21 cellular contexts compared by ENCODE assay signal in the genomic region with DNA sequence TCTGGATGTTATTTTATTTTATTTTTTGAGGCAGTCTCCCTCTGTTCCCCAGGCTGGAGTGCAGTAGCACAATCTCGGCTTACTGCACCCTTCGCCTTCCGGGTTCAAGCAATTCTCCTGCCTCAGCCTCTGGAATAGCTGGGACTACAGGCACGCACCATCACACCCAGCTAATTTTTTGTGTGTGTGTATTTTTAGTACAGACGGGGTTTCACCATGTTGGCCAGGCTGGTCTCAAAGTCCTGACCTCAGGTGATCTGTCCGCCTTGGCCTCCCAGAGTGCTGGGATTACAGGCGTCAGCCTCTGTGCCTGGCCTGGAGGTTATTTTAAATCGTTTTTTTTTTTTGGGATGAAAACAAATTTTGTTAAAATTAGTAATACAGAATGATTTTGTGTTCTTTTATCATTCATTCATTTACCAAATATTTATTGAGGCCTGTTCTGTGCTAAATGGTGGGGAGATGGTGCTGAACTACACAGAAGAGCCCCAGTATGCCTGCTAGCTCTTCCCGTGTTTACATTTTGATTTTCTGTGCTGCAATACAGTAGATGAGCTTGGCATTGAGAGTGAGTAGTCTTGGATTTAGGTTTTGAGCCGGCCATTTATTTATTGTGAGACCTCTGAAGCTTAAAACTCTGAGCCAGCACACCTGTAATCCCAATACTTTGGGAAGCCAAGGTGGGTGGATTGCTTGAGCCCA. TPM values are rescaled to one million over a fixed set of nuclear protein-coding genes. Genes with fewer than 3 reads are reported as not detected.
DNase-seq lines count a peak whose midpoint lies in the region; ATAC-seq and TF ChIP-seq lines count a peak whose summit lies in the region.
"Had no signal": no experiment of that assay in that cellular context is flagged by ENCODE, and none has a peak within 500 bp of the region (broad histone marks: within the 10 kb centered on the region; RNA-seq: fewer than 3 reads in every experiment).

No MANE protein-coding gene starts in this region.

- peak overlapping the region in 8 of 10 donors; percentile 1 to 87 (median 74) for H3K27ac ChIP-seq in heart right ventricle
- H3K27ac ChIP-seq in left ventricle myocardium inferior (replicated peaks), result peak overlapping the region; percentile 76
- H3K27ac ChIP-seq: coronary artery, ovary had no signal

- intact Hi-C loops in heart right ventricle (cut with DNase I), result no loop called here
- intact Hi-C loops in cardiac septum (cut with DNase I), result no loop called here
- intact Hi-C loops in left ventricle myocardium inferior (cut with micrococcal nuclease), result no loop called here

- H3K27me3 ChIP-seq in heart right ventricle (no peaks in the 10 kb centered on the region), left ventricle myocardium inferior (ENCODE audit: low read depth) (no peaks in the 10 kb centered on the region)
- H3K27me3 ChIP-seq: ovary, tibial nerve had no signal

- no peaks in the 10 kb centered on the region for H3K27me3 Mint-ChIP-seq in neural crest cell (ENCODE audit: low read depth)

- no peaks in the 10 kb centered on the region for H3K9me3 ChIP-seq in heart right ventricle
- no peaks in the 10 kb centered on the region for H3K9me3 ChIP-seq in left ventricle myocardium inferior (replicated peaks)
- H3K9me3 ChIP-seq: HAP-1, ovary, SK-N-SH, tibial nerve had no signal

- peak overlapping the region; percentile 14 for H3K27ac Mint-ChIP-seq in neural crest cell (ENCODE audit: unreplicated experiment)

- H3K36me3 ChIP-seq in heart right ventricle (no peaks in the 10 kb centered on the region), left ventricle myocardium inferior (no peaks in the 10 kb centered on the region)
- H3K36me3 ChIP-seq: HAP-1, ovary, tibial nerve had no signal

- H3K36me3 Mint-ChIP-seq in neural crest cell (ENCODE audit: low read depth), result no peaks in the 10 kb centered on the region

- ATAC-seq in heart right ventricle (peak in 3 of 8 donors; percentile 33 to 48 (median 35)), HG02642 (IDR thresholded peaks at IDR 0.05; ENCODE audit: poor library complexity, unreplicated experiment) (no peak)
- ATAC-seq: Panc1 had no signal

- H3K4me1 ChIP-seq in heart right ventricle (peaks cover 55 to 100% (median 100%) of the 10 kb centered on the region in 9 donors), left ventricle myocardium inferior (peaks cover 100% of the 10 kb centered on the region)

- H3K4me1 Mint-ChIP-seq in neural crest cell, result peaks cover 67% of the 10 kb centered on the region

- no peaks in the 10 kb centered on the region for H3K9me3 Mint-ChIP-seq in neural crest cell

- no peak overlapping the region for H3K4me3 ChIP-seq in heart right ventricle
- H3K4me3 ChIP-seq in left ventricle myocardium inferior, result no peak overlapping the region
- H3K4me3 ChIP-seq: coronary artery, HAP-1, ovary, tibial nerve had no signal

- no peak overlapping the region for H3K4me3 Mint-ChIP-seq in neural crest cell

- TF ChIP-seq CTCF in heart right ventricle (IDR thresholded peaks at IDR 0.05) (no peak), left ventricle myocardium inferior (IDR thresholded peaks at IDR 0.05; ENCODE audit: borderline replicate concordance) (no peak), neural crest cell (conservative IDR thresholded peaks at IDR 0.05) (no peak)

- 45 to 50% methylated on average over 10 of the region's 10 CpGs for WGBS in heart right ventricle, 2 donors

- DNase-seq in heart right ventricle, result no peak
- no peak for DNase-seq in cardiac septum (ENCODE audit: low spot score)
- no peak for DNase-seq in left ventricle myocardium inferior
- no peak for DNase-seq in neural crest cell (ENCODE audit: low read depth, low spot score)
- no peak for DNase-seq in NCI-H2081 (lab: John Stamatoyannopoulos, UW)
- no peak for DNase-seq in effector CD8-positive, alpha-beta T cell (lab: John Stamatoyannopoulos, UW)
- no peak for DNase-seq in AG20443 (ENCODE audit: low spot score)
- DNase-seq: activated CD4-positive, alpha-beta T cell treated with anti-CD3 and anti-CD28 coated beads for 4 hours; activated naive CD4-positive, alpha-beta T cell; aorta; EL; NCI-H1436; NCI-H82; ovary; SK-N-SH; T-helper 9 cell had no signal

RNA-seq across cellular contexts. Expression of a gene that starts 22.7 kb away (rescaled TPM):
- total RNA-seq in heart right ventricle (100 to 1,000 TPM; 188 to 289 (median 214) TPM), cardiac septum (213 TPM), left ventricle myocardium inferior (212 TPM), neural crest cell (230 and 236 TPM in 2 replicates)
- polyA plus RNA-seq in heart right ventricle, result 100 to 1,000 TPM; 163 to 448 TPM
